ENCODE assay signal across 8 cellular contexts in genomic region chrX:48676106-48676892, GRCh38. TPM values are rescaled to one million over a fixed set of nuclear protein-coding genes. Genes with fewer than 3 reads are reported as not detected.
DNase-seq lines count a peak whose midpoint lies in the region; ATAC-seq and TF ChIP-seq lines count a peak whose summit lies in the region.

No MANE protein-coding gene starts in this region.

- TF ChIP-seq EP300 in ovary (IDR thresholded peaks at IDR 0.05), result no peak

- H3K36me3 Mint-ChIP-seq in activated naive CD8-positive, alpha-beta T cell, result no peaks in the 10 kb centered on the region
- no peaks in the 10 kb centered on the region for H3K36me3 Mint-ChIP-seq in glutamatergic neuron (ENCODE audit: unreplicated experiment)

- H3K4me1 Mint-ChIP-seq in activated naive CD8-positive, alpha-beta T cell (ENCODE audit: low read depth), result peaks cover 23% of the 10 kb centered on the region
- H3K4me1 Mint-ChIP-seq in glutamatergic neuron (ENCODE audit: low read depth, unreplicated experiment), result peaks cover 3% of the 10 kb centered on the region

- DNase-seq in NCI-H1105 (lab: John Stamatoyannopoulos, UW), result peak; percentile 71
- peak; percentile 89 for DNase-seq in glutamatergic neuron
- peak; percentile 83 to 89 (median 88) for DNase-seq in ovary

- intact Hi-C loops in ovary (cut with DNase I), result no loop called here

- ATAC-seq in HG02642 (IDR thresholded peaks at IDR 0.05; ENCODE audit: poor library complexity, unreplicated experiment), result peak; percentile 93
- ATAC-seq in SK-N-SH treated with all-trans-retinoic acid at 6 μM for 48 hours, result peak; percentile 97

- H3K27ac ChIP-seq in ovary, result no peak overlapping the region
- H3K27ac ChIP-seq in thymus (ENCODE audit: low read depth), result peak overlapping the region; percentile 82

- H3K4me3 ChIP-seq in ovary (peak overlapping the region; percentile 50), thymus (ENCODE audit: low read length) (peak overlapping the region; percentile 69)

- TF ChIP-seq CTCF in glutamatergic neuron (IDR thresholded peaks at IDR 0.05; ENCODE audit: partially characterized antibody, unreplicated experiment) (no peak), ovary (IDR thresholded peaks at IDR 0.05) (no peak)

- H3K4me1 ChIP-seq in ovary (ENCODE audit: insufficient read depth), result no peaks in the 10 kb centered on the region
- H3K4me1 ChIP-seq in thymus (ENCODE audit: control insufficient read depth, insufficient read depth, low read length), result peaks cover 7% of the 10 kb centered on the region

- H3K27me3 ChIP-seq in ovary, result no peaks in the 10 kb centered on the region
- H3K27me3 ChIP-seq in thymus (ENCODE audit: control insufficient read depth, insufficient read depth), result no peaks in the 10 kb centered on the region

- 37 to 41% (median 40%) methylated on average over 57 to 67 of the region's 67 CpGs for WGBS in ovary, 3 donors
- WGBS in thymus, result under 1% methylated on average over 63 of the region's 67 CpGs

- H3K27ac Mint-ChIP-seq in activated naive CD8-positive, alpha-beta T cell, result peak overlapping the region; percentile 89
- H3K27ac Mint-ChIP-seq in glutamatergic neuron (ENCODE audit: unreplicated experiment), result peak overlapping the region; percentile 90

- H3K36me3 ChIP-seq in ovary (no peaks in the 10 kb centered on the region), thymus (ENCODE audit: control insufficient read depth, insufficient read depth) (no peaks in the 10 kb centered on the region)

- H3K27me3 Mint-ChIP-seq in activated naive CD8-positive, alpha-beta T cell, result no peaks in the 10 kb centered on the region
- H3K27me3 Mint-ChIP-seq in glutamatergic neuron (ENCODE audit: unreplicated experiment), result no peaks in the 10 kb centered on the region

- H3K9me3 Mint-ChIP-seq in activated naive CD8-positive, alpha-beta T cell (ENCODE audit: low read depth), result no peaks in the 10 kb centered on the region
- no peaks in the 10 kb centered on the region for H3K9me3 Mint-ChIP-seq in glutamatergic neuron (ENCODE audit: unreplicated experiment)

- TF ChIP-seq POLR2A in GM10847 (IDR thresholded peaks at IDR 0.05; ENCODE audit: extremely low read depth, insufficient read length) (peak; percentile 54), ovary (IDR thresholded peaks at IDR 0.05) (peak; percentile 41)

- H3K4me3 Mint-ChIP-seq in activated naive CD8-positive, alpha-beta T cell, result peak overlapping the region; percentile 92
- peak overlapping the region; percentile 90 for H3K4me3 Mint-ChIP-seq in glutamatergic neuron (ENCODE audit: unreplicated experiment)

- H3K9me3 ChIP-seq in ovary (no peaks in the 10 kb centered on the region), thymus (ENCODE audit: control insufficient read depth) (no peaks in the 10 kb centered on the region)

TF ChIP-seq in SK-N-SH treated with all-trans-retinoic acid at 6 μM for 48 hours, 23 proteins besides CTCF, POLR2A, EP300 and RAD21:
- TF ChIP-seq ESRRG (CRISPR knock-in tag; IDR thresholded peaks at IDR 0.05) (no peak), ZFP3 (CRISPR knock-in tag; IDR thresholded peaks at IDR 0.05) (no peak), ISL1 (CRISPR knock-in tag; IDR thresholded peaks at IDR 0.05) (no peak), CREB5 (CRISPR knock-in tag; IDR thresholded peaks at IDR 0.05; ENCODE audit: low read depth) (no peak), ZC3H10 (CRISPR knock-in tag; IDR thresholded peaks at IDR 0.05) (no peak), TCF4 (CRISPR knock-in tag; IDR thresholded peaks at IDR 0.05; ENCODE audit: borderline replicate concordance) (no peak), RARB (CRISPR knock-in tag; IDR thresholded peaks at IDR 0.05) (no peak), TOX (CRISPR knock-in tag; IDR thresholded peaks at IDR 0.05; ENCODE audit: borderline replicate concordance) (no peak), ZNF70 (CRISPR knock-in tag; IDR thresholded peaks at IDR 0.05) (no peak), ZFP30 (CRISPR knock-in tag; IDR thresholded peaks at IDR 0.05) (no peak), GLIS3 (CRISPR knock-in tag; IDR thresholded peaks at IDR 0.05) (no peak), POU6F1 (CRISPR knock-in tag; IDR thresholded peaks at IDR 0.05; ENCODE audit: borderline replicate concordance, low read depth) (no peak)
- TF ChIP-seq, protein P1, sequence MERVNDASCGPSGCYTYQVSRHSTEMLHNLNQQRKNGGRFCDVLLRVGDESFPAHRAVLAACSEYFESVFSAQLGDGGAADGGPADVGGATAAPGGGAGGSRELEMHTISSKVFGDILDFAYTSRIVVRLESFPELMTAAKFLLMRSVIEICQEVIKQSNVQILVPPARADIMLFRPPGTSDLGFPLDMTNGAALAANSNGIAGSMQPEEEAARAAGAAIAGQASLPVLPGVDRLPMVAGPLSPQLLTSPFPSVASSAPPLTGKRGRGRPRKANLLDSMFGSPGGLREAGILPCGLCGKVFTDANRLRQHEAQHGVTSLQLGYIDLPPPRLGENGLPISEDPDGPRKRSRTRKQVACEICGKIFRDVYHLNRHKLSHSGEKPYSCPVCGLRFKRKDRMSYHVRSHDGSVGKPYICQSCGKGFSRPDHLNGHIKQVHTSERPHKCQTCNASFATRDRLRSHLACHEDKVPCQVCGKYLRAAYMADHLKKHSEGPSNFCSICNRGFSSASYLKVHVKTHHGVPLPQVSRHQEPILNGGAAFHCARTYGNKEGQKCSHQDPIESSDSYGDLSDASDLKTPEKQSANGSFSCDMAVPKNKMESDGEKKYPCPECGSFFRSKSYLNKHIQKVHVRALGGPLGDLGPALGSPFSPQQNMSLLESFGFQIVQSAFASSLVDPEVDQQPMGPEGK (CRISPR knock-in tag; IDR thresholded peaks at IDR 0.05; ENCODE audit: borderline replicate concordance), result no peak
- TF ChIP-seq, protein P2, sequence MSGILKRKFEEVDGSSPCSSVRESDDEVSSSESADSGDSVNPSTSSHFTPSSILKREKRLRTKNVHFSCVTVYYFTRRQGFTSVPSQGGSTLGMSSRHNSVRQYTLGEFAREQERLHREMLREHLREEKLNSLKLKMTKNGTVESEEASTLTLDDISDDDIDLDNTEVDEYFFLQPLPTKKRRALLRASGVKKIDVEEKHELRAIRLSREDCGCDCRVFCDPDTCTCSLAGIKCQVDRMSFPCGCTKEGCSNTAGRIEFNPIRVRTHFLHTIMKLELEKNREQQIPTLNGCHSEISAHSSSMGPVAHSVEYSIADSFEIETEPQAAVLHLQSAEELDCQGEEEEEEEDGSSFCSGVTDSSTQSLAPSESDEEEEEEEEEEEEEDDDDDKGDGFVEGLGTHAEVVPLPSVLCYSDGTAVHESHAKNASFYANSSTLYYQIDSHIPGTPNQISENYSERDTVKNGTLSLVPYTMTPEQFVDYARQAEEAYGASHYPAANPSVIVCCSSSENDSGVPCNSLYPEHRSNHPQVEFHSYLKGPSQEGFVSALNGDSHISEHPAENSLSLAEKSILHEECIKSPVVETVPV (CRISPR knock-in tag; IDR thresholded peaks at IDR 0.05), result no peak
- TF ChIP-seq, protein P3, sequence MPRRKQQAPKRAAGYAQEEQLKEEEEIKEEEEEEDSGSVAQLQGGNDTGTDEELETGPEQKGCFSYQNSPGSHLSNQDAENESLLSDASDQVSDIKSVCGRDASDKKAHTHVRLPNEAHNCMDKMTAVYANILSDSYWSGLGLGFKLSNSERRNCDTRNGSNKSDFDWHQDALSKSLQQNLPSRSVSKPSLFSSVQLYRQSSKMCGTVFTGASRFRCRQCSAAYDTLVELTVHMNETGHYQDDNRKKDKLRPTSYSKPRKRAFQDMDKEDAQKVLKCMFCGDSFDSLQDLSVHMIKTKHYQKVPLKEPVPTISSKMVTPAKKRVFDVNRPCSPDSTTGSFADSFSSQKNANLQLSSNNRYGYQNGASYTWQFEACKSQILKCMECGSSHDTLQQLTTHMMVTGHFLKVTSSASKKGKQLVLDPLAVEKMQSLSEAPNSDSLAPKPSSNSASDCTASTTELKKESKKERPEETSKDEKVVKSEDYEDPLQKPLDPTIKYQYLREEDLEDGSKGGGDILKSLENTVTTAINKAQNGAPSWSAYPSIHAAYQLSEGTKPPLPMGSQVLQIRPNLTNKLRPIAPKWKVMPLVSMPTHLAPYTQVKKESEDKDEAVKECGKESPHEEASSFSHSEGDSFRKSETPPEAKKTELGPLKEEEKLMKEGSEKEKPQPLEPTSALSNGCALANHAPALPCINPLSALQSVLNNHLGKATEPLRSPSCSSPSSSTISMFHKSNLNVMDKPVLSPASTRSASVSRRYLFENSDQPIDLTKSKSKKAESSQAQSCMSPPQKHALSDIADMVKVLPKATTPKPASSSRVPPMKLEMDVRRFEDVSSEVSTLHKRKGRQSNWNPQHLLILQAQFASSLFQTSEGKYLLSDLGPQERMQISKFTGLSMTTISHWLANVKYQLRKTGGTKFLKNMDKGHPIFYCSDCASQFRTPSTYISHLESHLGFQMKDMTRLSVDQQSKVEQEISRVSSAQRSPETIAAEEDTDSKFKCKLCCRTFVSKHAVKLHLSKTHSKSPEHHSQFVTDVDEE (CRISPR knock-in tag; IDR thresholded peaks at IDR 0.05), result no peak
TF ChIP-seq in SK-N-SH treated with all-trans-retinoic acid at 6 μM for 48 hours: peak in this region for 0.

RNA-seq across cellular contexts. Expression of gene WAS, which starts 7.3 kb away (rescaled TPM):
- total RNA-seq in glutamatergic neuron (ENCODE audit: unreplicated experiment) (2.6 TPM), ovary (1 to 10 TPM in 6 of 7 donors, under 1 TPM in 1; 0.95 to 7.7 (median 3.1) TPM)
- polyA plus RNA-seq in ovary (1 to 10 TPM; 1.3 to 3.2 TPM), thymus (40.1 TPM)

RNA-seq across cellular contexts. Expression of gene SUV39H1, which starts 20.2 kb away (rescaled TPM):
- 4.7 TPM for total RNA-seq in glutamatergic neuron (ENCODE audit: unreplicated experiment)
- total RNA-seq in ovary, result 1 to 10 TPM; 3.2 to 7.7 (median 5.2) TPM
- polyA plus RNA-seq in ovary, result 1 to 10 TPM; 3.5 to 5.6 TPM
- polyA plus RNA-seq in thymus, result 5.0 TPM
